ENCODE assay signal across 1 cellular context in the genomic region with DNA sequence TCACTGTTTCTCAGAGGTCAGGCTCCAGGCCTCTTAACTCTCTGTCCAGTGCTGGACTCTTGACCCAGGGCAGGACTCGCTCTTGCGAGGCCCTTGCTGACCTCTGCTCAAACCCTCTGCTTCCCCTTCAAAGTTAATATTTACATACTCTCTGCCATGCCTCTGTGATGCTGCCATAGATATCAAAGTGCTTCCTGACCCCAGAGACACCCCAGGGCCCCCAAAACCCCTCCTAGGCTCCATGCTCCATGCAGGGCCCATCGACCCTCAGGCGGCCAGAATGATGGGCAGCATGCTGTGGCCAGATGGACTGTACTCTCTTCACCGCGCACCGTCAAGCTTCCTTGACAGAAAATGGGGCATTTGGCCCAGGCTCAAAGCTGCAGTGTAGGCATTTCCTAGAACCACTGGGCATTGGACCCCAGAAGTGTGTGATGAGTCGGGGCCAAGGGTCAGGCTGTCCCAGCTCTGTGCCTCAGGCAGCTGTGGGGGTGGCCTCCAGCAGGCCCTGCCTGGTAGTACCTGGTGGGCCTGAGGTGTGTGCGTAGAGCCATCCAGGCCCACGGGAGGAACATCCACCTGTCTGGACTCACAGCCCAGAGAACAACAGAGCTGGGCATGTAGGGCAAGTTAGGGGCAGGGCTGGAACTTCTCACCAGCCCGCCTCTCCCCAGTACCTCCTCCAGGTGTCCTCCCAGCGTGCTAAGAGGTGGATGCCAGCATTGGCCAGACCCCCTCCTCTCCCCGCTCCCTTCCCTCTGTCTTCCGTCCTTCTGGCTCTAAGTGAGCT.
TF ChIP-seq lines count a peak whose summit lies in the region.

No MANE protein-coding gene starts in this region.

TF ChIP-seq in H1, 55 proteins besides CTCF, POLR2A, EP300 and RAD21:
- TF ChIP-seq SUZ12 (IDR thresholded peaks at IDR 0.05; ENCODE audit: low read length) (no peak), BACH1 (IDR thresholded peaks at IDR 0.05; ENCODE audit: low read length) (no peak), POU5F1 (IDR thresholded peaks at IDR 0.05; ENCODE audit: low read depth, low read length) (no peak), TAF1 (IDR thresholded peaks at IDR 0.05; ENCODE audit: low read depth, low read length) (no peak)
